ENCODE assay signal across 8 cellular contexts in genomic region chr2:172442072-172442895, GRCh38. TPM values are rescaled to one million over a fixed set of nuclear protein-coding genes. Genes with fewer than 3 reads are reported as not detected.
A peak's percentile ranks its signal among the peaks of the same experiment; 100 is the strongest.
DNase-seq lines count a peak whose midpoint lies in the region; ATAC-seq and TF ChIP-seq lines count a peak whose summit lies in the region.

No MANE protein-coding gene starts in this region.

- in situ Hi-C loops in ACHN (cut with HindIII; ENCODE audit: low pct_ligation_motif_present, low pct_unique_long_range_greater_than_20kb, low sequenced_read_pairs) = no loop called here
- in situ Hi-C loops in GM13976 (cut with MboI; ENCODE audit: low sequenced_read_pairs, unreplicated experiment) = no loop called here

- DNase-seq in ACHN = peak; percentile 94
- peak; percentile 99 for DNase-seq in HT1080 (ENCODE audit: low read depth)
- peak; percentile 62 to 65 for DNase-seq in activated CD4-positive, alpha-beta T cell treated with anti-CD3 and anti-CD28 coated beads, Interleukin-2, amount 50 U/mL, for 4 hours
- peak; percentile 90 for DNase-seq in fibroblast of mammary gland (ENCODE audit: low read depth)
- DNase-seq in stimulated activated CD4-positive, alpha-beta T cell treated with anti-CD3 and anti-CD28 coated beads, Interleukin-1b, Interleukin-23, amount 100 ng/mL, for 4 hours (ENCODE audit: low read depth in 2 of 2) = peak; percentile 25 to 53
- no peak for DNase-seq in GM13976 (ENCODE audit: low spot score)
- no peak for DNase-seq in OCI-M2 (lab: John Stamatoyannopoulos, UW; ENCODE audit: unreplicated experiment)

- no peak for ATAC-seq in GM21447 (IDR thresholded peaks at IDR 0.05; ENCODE audit: unreplicated experiment)

- no peak overlapping the region for H3K4me3 ChIP-seq in fibroblast of mammary gland (ENCODE audit: control insufficient read depth, low read depth, low read length)

- TF ChIP-seq CTCF in fibroblast of mammary gland (conservative IDR thresholded peaks at IDR 0.05; ENCODE audit: control insufficient read depth, insufficient read depth, low read depth, low read length) = no peak
- TF ChIP-seq CTCF in GM13976 (IDR thresholded peaks at IDR 0.05; ENCODE audit: borderline replicate concordance, control extremely low read depth, extremely low read depth, insufficient read depth, missing control alignments) = no peak

RNA-seq across cellular contexts. Expression of gene ITGA6, which starts 14.9 kb away (rescaled TPM):
- total RNA-seq in HT1080 (2014; rRNA removed; shearing (Covaris generic)) = 311 and 345 TPM in 2 replicates
- polyA plus RNA-seq in HT1080 (2015; cell fraction: cytosol; rRNA removed) = 221 and 294 TPM in 2 replicates
- polyA plus RNA-seq in HT1080 (2015; cell fraction: nucleus; rRNA removed) = 505 and 588 TPM in 2 replicates

Comparison
In these comparisons a context has a peak if more than half of its experiments do, and no peak if none do; other contexts are left out.
1. DNase-seq: peak in ACHN (single experiment), HT1080 (single experiment), activated CD4-positive, alpha-beta T cell treated with anti-CD3 and anti-CD28 coated beads, Interleukin-2, amount 50 U/mL, for 4 hours (2 of 2), fibroblast of mammary gland (single experiment) and stimulated activated CD4-positive, alpha-beta T cell treated with anti-CD3 and anti-CD28 coated beads, Interleukin-1b, Interleukin-23, amount 100 ng/mL, for 4 hours (2 of 2); none in GM13976 (single experiment) and OCI-M2 (single experiment).